Comparison of ENCODE assay signal across 26 cellular contexts in the genomic region with DNA sequence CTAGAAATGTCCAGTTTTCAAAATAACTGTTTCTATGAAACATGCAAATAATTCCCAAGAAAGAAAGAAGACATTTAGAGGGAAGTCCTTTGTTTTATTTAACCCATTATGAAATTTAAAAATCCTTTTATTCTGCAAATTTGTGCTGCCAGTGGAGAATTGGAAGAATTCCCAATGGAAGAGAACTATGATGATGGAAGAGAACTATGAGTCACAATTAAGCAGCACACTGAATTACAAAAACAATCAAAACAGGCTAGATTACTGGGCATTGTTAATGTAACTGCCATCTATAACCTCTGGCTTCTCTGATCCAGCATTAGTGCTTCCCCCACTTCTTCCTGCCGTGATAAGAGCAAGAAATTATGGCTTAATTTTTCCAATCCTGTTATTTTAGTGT.
DNase-seq lines count a peak whose midpoint lies in the region; ATAC-seq, FAIRE-seq and TF ChIP-seq lines count a peak whose summit lies in the region.
"Had no signal": no experiment of that assay in that cellular context is flagged by ENCODE, and none has a peak within 500 bp of the region (broad histone marks: within the 10 kb centered on the region; RNA-seq: fewer than 3 reads in every experiment).

No MANE protein-coding gene starts in this region.

- no peak overlapping the region for H4K5ac ChIP-seq in mesendoderm (ENCODE audit: low read length)

- no peak overlapping the region for H3K4ac ChIP-seq in mesendoderm (ENCODE audit: low read depth, low read length)

- H3K4me2 ChIP-seq in endothelial cell of umbilical vein (ENCODE audit: insufficient read depth, low read length) (peak overlapping the region; percentile 14), mesendoderm (ENCODE audit: low read length) (no peak overlapping the region)

- POLR2A ChIA-PET in endothelial cell of umbilical vein (lab: Charles Lee), result no interaction called here
- POLR2A ChIA-PET in naive thymus-derived CD8-positive, alpha-beta T cell (lab: Charles Lee), result no interaction called here

- H3K4me1 Mint-ChIP-seq in naive thymus-derived CD8-positive, alpha-beta T cell, result no peaks in the 10 kb centered on the region
- H3K4me1 Mint-ChIP-seq: activated CD4-positive, alpha-beta T cell treated with anti-CD3 and anti-CD28 coated beads for 36 hours; CD4-positive, alpha-beta memory T cell had no signal

- H2BK5ac ChIP-seq in mesendoderm (ENCODE audit: low read length), result no peak overlapping the region

- intact Hi-C loops in endothelial cell of umbilical vein (cut with micrococcal nuclease), result loop anchor here (1.0 kb wide), 1 partner anchor 292 kb away; no protein-coding TSS in a partner anchor

- no peak overlapping the region for H4K8ac ChIP-seq in mesendoderm (ENCODE audit: low read depth, low read length)

- H2AK5ac ChIP-seq in mesendoderm (ENCODE audit: low read length), result no peak overlapping the region

- H3K79me2 ChIP-seq in endothelial cell of umbilical vein (ENCODE audit: control insufficient read depth, insufficient read depth, low read length), result no peaks in the 10 kb centered on the region
- H3K79me2 ChIP-seq in mesendoderm (ENCODE audit: control insufficient read depth, insufficient read depth, low read length), result no peaks in the 10 kb centered on the region

- no peak overlapping the region for H3K23ac ChIP-seq in mesendoderm (ENCODE audit: low read length)

- no peak overlapping the region for H3K27ac ChIP-seq in endothelial cell of umbilical vein (ENCODE audit: insufficient read depth, low read depth, low read length)
- H3K27ac ChIP-seq in mesendoderm (ENCODE audit: low read depth, low read length), result no peak overlapping the region
- H3K27ac ChIP-seq: body of pancreas, colonic mucosa, psoas muscle, tibial artery had no signal

- H2AFZ ChIP-seq in endothelial cell of umbilical vein (ENCODE audit: low read depth, low read length), result no peak overlapping the region

- TF ChIP-seq CTCF in endothelial cell of umbilical vein (IDR thresholded peaks at IDR 0.05; ENCODE audit: extremely low read depth in 1 of 2, insufficient read depth in 1 of 2, low read depth in 1 of 2, low read length in 2 of 2), result no peak
- no peak for TF ChIP-seq CTCF in GM13977 (IDR thresholded peaks at IDR 0.05; ENCODE audit: extremely low read depth, insufficient read depth, missing control alignments)

- H2BK15ac ChIP-seq in mesendoderm (replicated peaks; ENCODE audit: low read depth), result peak overlapping the region; percentile 57

- H4K20me1 ChIP-seq in endothelial cell of umbilical vein (replicated peaks; ENCODE audit: control insufficient read depth, extremely low read depth, insufficient read depth, low read length), result no peaks in the 10 kb centered on the region

- no peaks in the 10 kb centered on the region for H3K27me3 Mint-ChIP-seq in naive thymus-derived CD8-positive, alpha-beta T cell
- H3K27me3 Mint-ChIP-seq: activated CD4-positive, alpha-beta T cell treated with anti-CD3 and anti-CD28 coated beads for 36 hours; CD4-positive, alpha-beta memory T cell; natural killer cell treated with Interleukin-12 subunit alpha and Interleukin-12 subunit beta and Interleukin-15 and Interleukin-18, amount 100 ng/mL, for 72 hours had no signal

- H2BK120ac ChIP-seq in mesendoderm (ENCODE audit: low read depth, low read length), result no peak overlapping the region

- no peak overlapping the region for H3K56ac ChIP-seq in mesendoderm (ENCODE audit: low read length)

- BruUV-seq in endothelial cell of umbilical vein (replicated peaks; lab: Mats Ljungman, UMichigan), result no TSS peak

- no peak overlapping the region for H3K4me3 Mint-ChIP-seq in naive thymus-derived CD8-positive, alpha-beta T cell
- H3K4me3 Mint-ChIP-seq: activated CD4-positive, alpha-beta T cell treated with anti-CD3 and anti-CD28 coated beads for 36 hours; CD4-positive, alpha-beta memory T cell; natural killer cell treated with Interleukin-12 subunit alpha and Interleukin-12 subunit beta and Interleukin-15 and Interleukin-18, amount 100 ng/mL, for 72 hours had no signal

- FAIRE-seq in endothelial cell of umbilical vein (lab: Jason Lieb, UNC), result peak; percentile 79
- FAIRE-seq: endometrium, GM12892, HTR-8/SVneo, small intestine had no signal

- WGBS in mesendoderm (ENCODE audit: extremely low coverage, insufficient coverage, low lambda C conversion rate), result no CpG with 5 or more reads among the region's 1 CpG

- H3K9me1 ChIP-seq in endothelial cell of umbilical vein (replicated peaks; ENCODE audit: control insufficient read depth, extremely low read depth, insufficient read depth, low read length), result no peaks in the 10 kb centered on the region

- TF ChIP-seq POLR2A in endothelial cell of umbilical vein (IDR thresholded peaks at IDR 0.05; ENCODE audit: low read depth, low read length), result no peak

- in situ Hi-C loops in GM13977 (cut with MboI; ENCODE audit: low pct_unique_long_range_greater_than_20kb, low sequenced_read_pairs, unreplicated experiment), result no loop called here

- H3K18ac ChIP-seq in mesendoderm (ENCODE audit: low read length), result no peak overlapping the region

- H3K27me3 ChIP-seq in endothelial cell of umbilical vein (ENCODE audit: control insufficient read depth in 2 of 2, insufficient read depth in 2 of 2, low read length in 2 of 2) (no peaks in the 10 kb centered on the region), mesendoderm (ENCODE audit: insufficient read depth, low read length, poor library complexity) (no peaks in the 10 kb centered on the region)
- H3K27me3 ChIP-seq: body of pancreas, colonic mucosa, tibial artery had no signal

- H3K9ac ChIP-seq in endothelial cell of umbilical vein (replicated peaks; ENCODE audit: extremely low read depth, insufficient read depth, low read length), result no peak overlapping the region
- no peak overlapping the region for H3K9ac ChIP-seq in mesendoderm (ENCODE audit: low read length)

- H3K9me3 Mint-ChIP-seq in naive thymus-derived CD8-positive, alpha-beta T cell, result peaks cover 0 to 2% (median 0%) of the 10 kb centered on the region in 9 donors

- H3K36me3 ChIP-seq in endothelial cell of umbilical vein (ENCODE audit: control insufficient read depth in 2 of 2, extremely low read depth in 1 of 2, insufficient read depth in 2 of 2, low read length in 2 of 2), result no peaks in the 10 kb centered on the region
- no peaks in the 10 kb centered on the region for H3K36me3 ChIP-seq in mesendoderm (ENCODE audit: control insufficient read depth, insufficient read depth, low read length)
- H3K36me3 ChIP-seq: colonic mucosa, tibial artery had no signal

- H3K36me3 Mint-ChIP-seq in naive thymus-derived CD8-positive, alpha-beta T cell, result no peaks in the 10 kb centered on the region
- H3K36me3 Mint-ChIP-seq: CD4-positive, alpha-beta memory T cell; natural killer cell treated with Interleukin-12 subunit alpha and Interleukin-12 subunit beta and Interleukin-15 and Interleukin-18, amount 100 ng/mL, for 72 hours had no signal

- H3K9me3 ChIP-seq in endothelial cell of umbilical vein (replicated peaks; ENCODE audit: control insufficient read depth, insufficient read depth, low read length), result no peaks in the 10 kb centered on the region
- H3K9me3 ChIP-seq: body of pancreas, colonic mucosa, psoas muscle, tibial artery had no signal

- no peak for ATAC-seq in HG02678 (IDR thresholded peaks at IDR 0.05; ENCODE audit: unreplicated experiment)
- ATAC-seq in naive thymus-derived CD8-positive, alpha-beta T cell, result no peak
- ATAC-seq: activated CD4-positive, alpha-beta T cell treated with anti-CD3 and anti-CD28 coated beads for 36 hours; body of pancreas; left cardiac atrium; natural killer cell treated with Interleukin-12 subunit alpha and Interleukin-12 subunit beta and Interleukin-15 and Interleukin-18, amount 100 ng/mL, for 72 hours; psoas muscle; Right ventricle myocardium inferior had no signal

- H3K4me3 ChIP-seq in endothelial cell of umbilical vein (replicated peaks in 1 of 3; ENCODE audit: insufficient read depth in 1 of 3, low read depth in 1 of 3, low read length in 3 of 3) (no peak overlapping the region), mesendoderm (ENCODE audit: low read length) (no peak overlapping the region)
- H3K4me3 ChIP-seq: body of pancreas, colonic mucosa, psoas muscle, tibial artery had no signal

- H3K4me1 ChIP-seq in endothelial cell of umbilical vein (ENCODE audit: control insufficient read depth, extremely low read depth, insufficient read depth, low read length) (peaks cover 13% of the 10 kb centered on the region), mesendoderm (ENCODE audit: control insufficient read depth, low read depth, low read length) (no peaks in the 10 kb centered on the region)
- H3K4me1 ChIP-seq: body of pancreas, colonic mucosa, psoas muscle, tibial artery had no signal

- CTCF ChIA-PET in endothelial cell of umbilical vein (lab: Charles Lee), result no interaction called here

- dilution Hi-C loops in endothelial cell of umbilical vein (cut with MboI; ENCODE audit: extremely low pct_ligation_motif_present, low sequenced_read_pairs), result no loop called here

- no peaks in the 10 kb centered on the region for H3K79me1 ChIP-seq in mesendoderm (ENCODE audit: low read length)

- H3K27ac Mint-ChIP-seq in naive thymus-derived CD8-positive, alpha-beta T cell, result no peak overlapping the region
- H3K27ac Mint-ChIP-seq: activated CD4-positive, alpha-beta T cell treated with anti-CD3 and anti-CD28 coated beads for 36 hours; CD4-positive, alpha-beta memory T cell; natural killer cell treated with Interleukin-12 subunit alpha and Interleukin-12 subunit beta and Interleukin-15 and Interleukin-18, amount 100 ng/mL, for 72 hours had no signal

- DNase-seq in COR-L47 (lab: John Stamatoyannopoulos, UW), result peak; percentile 21
- DNase-seq in M059J (ENCODE audit: low read depth), result peak; percentile 2
- peak; percentile 88 for DNase-seq in endothelial cell of umbilical vein (ENCODE audit: low read depth, low spot score)
- no peak for DNase-seq in mesendoderm
- no peak for DNase-seq in naive thymus-derived CD8-positive, alpha-beta T cell
- no peak for DNase-seq in occipital lobe (lab: John Stamatoyannopoulos, UW)
- DNase-seq in GM13977 (ENCODE audit: low spot score), result no peak
- DNase-seq: activated CD4-positive, alpha-beta T cell treated with anti-CD3 and anti-CD28 coated beads for 36 hours; activated naive CD4-positive, alpha-beta T cell treated with anti-CD3 and anti-CD28 coated beads, Interleukin-2, amount 50 U/mL, for 16 hours; body of pancreas; CD4-positive, alpha-beta memory T cell; colonic mucosa; DMS53; left cardiac atrium; NCI-H2107; psoas muscle; small intestine; stimulated activated naive CD4-positive, alpha-beta T cell treated with Interleukin-2 at 50 U/mL for 16 hours; SW 1271; tibial artery had no signal

TF ChIP-seq in endothelial cell of umbilical vein, 7 proteins besides CTCF, POLR2A, EP300 and RAD21 (continues in another document):
- TF ChIP-seq, protein P1, sequence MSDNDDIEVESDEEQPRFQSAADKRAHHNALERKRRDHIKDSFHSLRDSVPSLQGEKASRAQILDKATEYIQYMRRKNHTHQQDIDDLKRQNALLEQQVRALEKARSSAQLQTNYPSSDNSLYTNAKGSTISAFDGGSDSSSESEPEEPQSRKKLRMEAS (IDR thresholded peaks at IDR 0.05; ENCODE audit: insufficient read depth, insufficient read length), result no peak
- TF ChIP-seq POLR2AphosphoS5 (IDR thresholded peaks at IDR 0.05; ENCODE audit: insufficient read depth, low read depth, low read length), result peak; percentile 54
- peak; percentile 41 for TF ChIP-seq GATA2 (IDR thresholded peaks at IDR 0.05; ENCODE audit: insufficient read depth, insufficient read length, low read depth, low read length)
- peak; percentile 73 for TF ChIP-seq JUN (IDR thresholded peaks at IDR 0.05; ENCODE audit: borderline replicate concordance, insufficient read depth, insufficient read length, low read depth)

Comparison
In these comparisons a context has a peak if more than half of its experiments do, and no peak if none do; other contexts are left out.
1. DNase-seq: peak in COR-L47 (single experiment), M059J (single experiment) and endothelial cell of umbilical vein (single experiment); none in mesendoderm (single experiment), naive thymus-derived CD8-positive, alpha-beta T cell (0 of 10), occipital lobe (single experiment) and GM13977 (single experiment).